22 cellular contexts compared by ENCODE assay signal in genomic region chr5:59115345-59115744, GRCh38.
A peak's percentile ranks its signal among the peaks of the same experiment; 100 is the strongest.
DNase-seq lines count a peak whose midpoint lies in the region; ATAC-seq, FAIRE-seq and TF ChIP-seq lines count a peak whose summit lies in the region.
"Had no signal": no experiment of that assay in that cellular context is flagged by ENCODE, and none has a peak within 500 bp of the region (broad histone marks: within the 10 kb centered on the region; RNA-seq: fewer than 3 reads in every experiment).

No MANE protein-coding gene starts in this region.

- FAIRE-seq in A549 (lab: Jason Lieb, UNC): peak; percentile 23

- TF ChIP-seq EP300 in A549 (IDR thresholded peaks at IDR 0.05): no peak

- no peak for DNase-seq in A549 (ENCODE audit: low read depth in 1 of 2, low spot score in 1 of 2)
- peak; percentile 36 for DNase-seq in HS-5 (ENCODE audit: low read depth)
- DNase-seq in astrocyte of the spinal cord (ENCODE audit: low read depth, low spot score): peak; percentile 35
- peak in 1 of 2 donors; percentile 50 for DNase-seq in foreskin keratinocyte
- DNase-seq in GM10248 (ENCODE audit: extremely low spot score): no peak
- DNase-seq in posterior cingulate gyrus: no peak
- DNase-seq in stimulated activated CD4-positive, alpha-beta T cell treated with anti-CD3 and anti-CD28 coated beads, Interleukin-4, amount 100 ng/mL, for 1 hour: no peak
- DNase-seq: ACHN; activated CD4-positive, alpha-beta T cell treated with anti-CD3 and anti-CD28 coated beads, Interleukin-2, amount 10 ng/mL, durations not matched to agents 7 days and 5 days; activated CD8-positive, alpha-beta memory T cell treated with anti-CD3 and anti-CD28 coated beads, Interleukin-2, amount 50 U/mL, for 4 hours; activated gamma-delta T cell; amniotic stem cell; DMS153; effector CD8-positive, alpha-beta T cell; left ventricle myocardium inferior; mucosa of descending colon; NCI-H1930; NCI-H510A treated with DMSO at 0.1 percent for 48 hours; SHP77 treated with DMSO at 0.1 percent for 48 hours; T-helper 1 cell had no signal

- H3K4me1 ChIP-seq in A549 (peaks cover 78% of the 10 kb centered on the region), foreskin keratinocyte (peaks cover 9% of the 10 kb centered on the region)

- H3K4me2 ChIP-seq in A549: peak overlapping the region; percentile 68; the same call in 2 of the 3 replicates
- H3K4me2 ChIP-seq: neural progenitor cell had no signal

- in situ Hi-C loops in astrocyte of the spinal cord (cut with HindIII; ENCODE audit: low sequenced_read_pairs): no loop called here

- intact Hi-C loops in posterior cingulate gyrus (cut with DNase I): no loop called here

- ATAC-seq in A549 (no peak), foreskin keratinocyte (peak; percentile 44), HG02588 (IDR thresholded peaks at IDR 0.05; ENCODE audit: unreplicated experiment) (no peak)
- ATAC-seq: mucosa of descending colon had no signal

- CTCF ChIA-PET in A549 (lab: Yijun Ruan, JAX) (interaction anchor here (1.0 to 2.2 kb wide), 3 partner anchors 8 to 81 kb away, joined by 3 to 6 read pairs (median 5); no protein-coding TSS in a partner anchor), GM10248 (lab: Yijun Ruan, JAX) (interaction anchor here (1.4 kb wide), 1 partner anchor 11 kb away, joined by 3 read pairs; no protein-coding TSS in a partner anchor)

- H3K4me3 ChIP-seq in A549 (no peak overlapping the region), astrocyte of the spinal cord (ENCODE audit: low read depth, low read length) (no peak overlapping the region)
- H3K4me3 ChIP-seq: left ventricle myocardium inferior, mucosa of descending colon, neural progenitor cell had no signal

- TF ChIP-seq CTCF in A549 (IDR thresholded peaks at IDR 0.05) (no peak), astrocyte of the spinal cord (IDR thresholded peaks at IDR 0.05; ENCODE audit: low read depth, low read length) (no peak), foreskin keratinocyte (conservative IDR thresholded peaks at IDR 0.05) (no peak), GM10248 (IDR thresholded peaks at IDR 0.05; ENCODE audit: control extremely low read depth, extremely low read depth, low read depth, missing control alignments) (no peak)

- POLR2A ChIA-PET in A549 (lab: Yijun Ruan, JAX): no interaction called here
- POLR2A ChIA-PET in GM10248 (lab: Yijun Ruan, JAX): no interaction called here

- no peaks in the 10 kb centered on the region for H3K9me3 ChIP-seq in A549
- H3K9me3 ChIP-seq: left ventricle myocardium inferior, mucosa of descending colon had no signal

- TF ChIP-seq RAD21 in A549 (conservative IDR thresholded peaks at IDR 0.05 in 1 of 2, IDR thresholded peaks at IDR 0.05 in 1 of 2): no peak

- no peak for TF ChIP-seq POLR2A in A549 (IDR thresholded peaks at IDR 0.05; ENCODE audit: low read length)

- no peaks in the 10 kb centered on the region for H3K27me3 ChIP-seq in foreskin keratinocyte
- H3K27me3 ChIP-seq: neural progenitor cell had no signal

- peak overlapping the region; percentile 72 to 77 for H3K27ac ChIP-seq in A549
- H3K27ac ChIP-seq in foreskin keratinocyte: no peak overlapping the region
- H3K27ac ChIP-seq: left ventricle myocardium inferior, neural progenitor cell had no signal

TF ChIP-seq in A549, 52 proteins besides CTCF, POLR2A, EP300 and RAD21:
- TF ChIP-seq ZSCAN20 (CRISPR knock-in tag; IDR thresholded peaks at IDR 0.05) (no peak), FOSL2 (IDR thresholded peaks at IDR 0.05) (no peak), FOSL2 (CRISPR knock-in tag; IDR thresholded peaks at IDR 0.05) (peak; percentile 59)

Comparison
In these comparisons a context has a peak if more than half of its experiments do, and no peak if none do; other contexts are left out.
1. DNase-seq: peak in HS-5 (single experiment) and astrocyte of the spinal cord (single experiment); none in A549 (0 of 2), GM10248 (single experiment), posterior cingulate gyrus (0 of 10) and stimulated activated CD4-positive, alpha-beta T cell treated with anti-CD3 and anti-CD28 coated beads, Interleukin-4, amount 100 ng/mL, for 1 hour (single experiment).